28 cellular contexts compared by ENCODE assay signal in the genomic region with DNA sequence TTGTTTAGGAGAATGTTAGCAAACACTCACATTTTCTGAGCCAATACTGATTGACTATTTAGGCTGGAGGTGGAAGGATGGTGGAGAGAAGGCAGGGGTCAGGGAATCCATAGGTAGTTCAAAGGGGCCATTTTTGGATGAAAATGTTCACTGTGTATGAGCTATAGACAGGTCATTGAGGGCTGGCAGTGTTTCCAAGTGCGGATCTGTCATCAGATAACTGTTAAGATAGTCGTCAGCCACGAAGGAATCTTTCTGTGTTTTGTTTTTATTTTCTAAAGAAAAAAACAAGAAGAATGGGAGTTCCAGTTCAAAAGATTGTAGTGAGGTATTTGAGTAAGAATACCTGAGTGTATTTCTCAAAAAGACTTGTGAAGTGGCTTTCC. TPM values are rescaled to one million over a fixed set of nuclear protein-coding genes. Genes with fewer than 3 reads are reported as not detected.
DNase-seq lines count a peak whose midpoint lies in the region; ATAC-seq and TF ChIP-seq lines count a peak whose summit lies in the region.
"Had no signal": no experiment of that assay in that cellular context is flagged by ENCODE, and none has a peak within 500 bp of the region (broad histone marks: within the 10 kb centered on the region; RNA-seq: fewer than 3 reads in every experiment).

No MANE protein-coding gene starts in this region.

- H3K4me1 Mint-ChIP-seq in neural crest cell: peaks cover 15% of the 10 kb centered on the region
- peaks cover 3 to 10% of the 10 kb centered on the region in 2 donors for H3K4me1 Mint-ChIP-seq in natural killer cell treated with Interleukin-12 subunit alpha and Interleukin-12 subunit beta and Interleukin-15 and Interleukin-18, amount 100 ng/mL, for 72 hours (ENCODE audit: low read depth in 2 of 2)
- H3K4me1 Mint-ChIP-seq in endothelial cell (ENCODE audit: unreplicated experiment): peaks cover 4% of the 10 kb centered on the region

- H3K9me3 Mint-ChIP-seq in neural crest cell (no peaks in the 10 kb centered on the region), endothelial cell (ENCODE audit: unreplicated experiment) (no peaks in the 10 kb centered on the region)
- no peaks in the 10 kb centered on the region for H3K9me3 Mint-ChIP-seq in natural killer cell treated with Interleukin-12 subunit alpha and Interleukin-12 subunit beta and Interleukin-15 and Interleukin-18, amount 100 ng/mL, for 72 hours
- H3K9me3 Mint-ChIP-seq: memory B cell, WTC11 had no signal

- peaks cover 40% of the 10 kb centered on the region for H3K27me3 Mint-ChIP-seq in neural crest cell (ENCODE audit: low read depth)
- peaks cover 38 to 48% of the 10 kb centered on the region in 2 donors for H3K27me3 Mint-ChIP-seq in natural killer cell treated with Interleukin-12 subunit alpha and Interleukin-12 subunit beta and Interleukin-15 and Interleukin-18, amount 100 ng/mL, for 72 hours
- H3K27me3 Mint-ChIP-seq in endothelial cell (ENCODE audit: unreplicated experiment): peaks cover 10% of the 10 kb centered on the region

- H3K4me3 Mint-ChIP-seq in neural crest cell (peak overlapping the region; percentile 4), endothelial cell (ENCODE audit: unreplicated experiment) (no peak overlapping the region)
- H3K4me3 Mint-ChIP-seq in natural killer cell treated with Interleukin-12 subunit alpha and Interleukin-12 subunit beta and Interleukin-15 and Interleukin-18, amount 100 ng/mL, for 72 hours: no peak overlapping the region
- H3K4me3 Mint-ChIP-seq: activated CD8-positive, alpha-beta memory T cell treated with anti-CD3 and anti-CD28 coated beads, Interleukin-2, amount 10 ng/mL, durations not matched to agents 7 days and 5 days; CD4-positive, CD25-positive, alpha-beta regulatory T cell; memory B cell; WTC11 had no signal

- DNase-seq in neural crest cell (ENCODE audit: low read depth, low spot score) (no peak), endothelial cell (ENCODE audit: low spot score) (no peak), NCI-H1436 (lab: John Stamatoyannopoulos, UW) (no peak)
- no peak for DNase-seq in natural killer cell treated with Interleukin-12 subunit alpha and Interleukin-12 subunit beta and Interleukin-15 and Interleukin-18, amount 100 ng/mL, for 72 hours (ENCODE audit: low spot score)
- DNase-seq: activated CD4-positive, alpha-beta T cell treated with anti-CD3 and anti-CD28 coated beads, Interleukin-2, amount 50 U/mL, for 1 hour; activated CD8-positive, alpha-beta memory T cell treated with anti-CD3 and anti-CD28 coated beads, Interleukin-2, amount 10 ng/mL, durations not matched to agents 7 days and 5 days; activated naive CD4-positive, alpha-beta T cell treated with Interleukin-2 at 50 U/mL for 16 hours; activated T-cell treated with anti-CD3 and anti-CD28 coated beads, Interleukin-2, amount 50 U/mL, for 48 hours; amniotic stem cell; CD4-positive, CD25-positive, alpha-beta regulatory T cell; effector CD8-positive, alpha-beta T cell; MG63; NCI-H2227 treated with DMSO at 0.1 percent for 48 hours; SJCRH30; stimulated activated naive CD8-positive, alpha-beta T cell treated with anti-CD3 and anti-CD28 coated beads, Interleukin-15, Interleukin-2, amounts not matched to agents 100 U/mL and 50 U/mL, for 24 hours had no signal

- H3K27ac Mint-ChIP-seq in neural crest cell (ENCODE audit: unreplicated experiment) (no peak overlapping the region), endothelial cell (ENCODE audit: unreplicated experiment) (no peak overlapping the region)
- no peak overlapping the region for H3K27ac Mint-ChIP-seq in natural killer cell treated with Interleukin-12 subunit alpha and Interleukin-12 subunit beta and Interleukin-15 and Interleukin-18, amount 100 ng/mL, for 72 hours
- H3K27ac Mint-ChIP-seq: activated CD8-positive, alpha-beta memory T cell treated with anti-CD3 and anti-CD28 coated beads, Interleukin-2, amount 10 ng/mL, durations not matched to agents 7 days and 5 days; CD4-positive, CD25-positive, alpha-beta regulatory T cell; memory B cell; WTC11 had no signal

- no peak for TF ChIP-seq CTCF in neural crest cell (conservative IDR thresholded peaks at IDR 0.05)
- TF ChIP-seq CTCF in endothelial cell (IDR thresholded peaks at IDR 0.05; ENCODE audit: unreplicated experiment): no peak

- no peaks in the 10 kb centered on the region for H3K36me3 Mint-ChIP-seq in neural crest cell (ENCODE audit: low read depth)
- H3K36me3 Mint-ChIP-seq in natural killer cell treated with Interleukin-12 subunit alpha and Interleukin-12 subunit beta and Interleukin-15 and Interleukin-18, amount 100 ng/mL, for 72 hours: no peaks in the 10 kb centered on the region
- no peaks in the 10 kb centered on the region for H3K36me3 Mint-ChIP-seq in endothelial cell (ENCODE audit: low read depth, unreplicated experiment)
- H3K36me3 Mint-ChIP-seq: activated CD8-positive, alpha-beta memory T cell treated with anti-CD3 and anti-CD28 coated beads, Interleukin-2, amount 10 ng/mL, durations not matched to agents 7 days and 5 days; CD4-positive, CD25-positive, alpha-beta regulatory T cell; memory B cell; WTC11 had no signal

- peak; percentile 9 for ATAC-seq in GM18511 (IDR thresholded peaks at IDR 0.05; ENCODE audit: unreplicated experiment)
- peak; percentile 6 for ATAC-seq in GM19438 (IDR thresholded peaks at IDR 0.05; ENCODE audit: low read depth, unreplicated experiment)
- ATAC-seq in HG03432 (IDR thresholded peaks at IDR 0.05; ENCODE audit: unreplicated experiment): peak; percentile 1
- no peak for ATAC-seq in natural killer cell treated with Interleukin-12 subunit alpha and Interleukin-12 subunit beta and Interleukin-15 and Interleukin-18, amount 100 ng/mL, for 72 hours
- no peak for ATAC-seq in HG03045 (IDR thresholded peaks at IDR 0.05; ENCODE audit: unreplicated experiment)
- ATAC-seq: HCT116; stimulated activated naive CD8-positive, alpha-beta T cell treated with anti-CD3 and anti-CD28 coated beads, Interleukin-15, Interleukin-2, amounts not matched to agents 100 U/mL and 50 U/mL, for 24 hours; WTC11 had no signal

RNA-seq across cellular contexts. Expression of gene KCNJ5, which starts 3.1 kb away (rescaled TPM):
- total RNA-seq in neural crest cell (0.14 and 0.20 TPM in 2 replicates), endothelial cell (ENCODE audit: unreplicated experiment) (0.05 TPM)
- not detected for total RNA-seq in natural killer cell treated with Interleukin-12 subunit alpha and Interleukin-12 subunit beta and Interleukin-15 and Interleukin-18, amount 100 ng/mL, for 72 hours
- total RNA-seq: activated CD8-positive, alpha-beta memory T cell treated with anti-CD3 and anti-CD28 coated beads, Interleukin-2, amount 10 ng/mL, durations not matched to agents 7 days and 5 days; CD4-positive, CD25-positive, alpha-beta regulatory T cell; HT1080 had no signal

RNA-seq across cellular contexts. Expression of gene KCNJ1, which starts 27.2 kb away (rescaled TPM):
- not detected in 2 replicates for total RNA-seq in neural crest cell
- total RNA-seq in natural killer cell treated with Interleukin-12 subunit alpha and Interleukin-12 subunit beta and Interleukin-15 and Interleukin-18, amount 100 ng/mL, for 72 hours: not detected
- total RNA-seq in endothelial cell (ENCODE audit: unreplicated experiment): not detected
- total RNA-seq: activated CD8-positive, alpha-beta memory T cell treated with anti-CD3 and anti-CD28 coated beads, Interleukin-2, amount 10 ng/mL, durations not matched to agents 7 days and 5 days; CD4-positive, CD25-positive, alpha-beta regulatory T cell; colonic mucosa; epithelial cell of proximal tubule; HT1080; K562; kidney epithelial cell; prostate gland; SJCRH30 had no signal

RNA-seq across cellular contexts. Expression of gene TP53AIP1, which starts 48.4 kb away (rescaled TPM):
- total RNA-seq in neural crest cell: 0.25 TPM in 1 of 2 replicates, not detected in the other
- total RNA-seq in natural killer cell treated with Interleukin-12 subunit alpha and Interleukin-12 subunit beta and Interleukin-15 and Interleukin-18, amount 100 ng/mL, for 72 hours: not detected
- total RNA-seq in endothelial cell (ENCODE audit: unreplicated experiment): 0.13 TPM
- total RNA-seq: activated CD8-positive, alpha-beta memory T cell treated with anti-CD3 and anti-CD28 coated beads, Interleukin-2, amount 10 ng/mL, durations not matched to agents 7 days and 5 days; CD4-positive, CD25-positive, alpha-beta regulatory T cell; epithelial cell of proximal tubule; HT1080; K562; kidney epithelial cell; SJCRH30 had no signal

Comparison
In these comparisons a context has a peak if more than half of its experiments do, and no peak if none do; other contexts are left out.
1. ATAC-seq: peak in GM18511 (single experiment), GM19438 (single experiment) and HG03432 (single experiment); none in natural killer cell treated with Interleukin-12 subunit alpha and Interleukin-12 subunit beta and Interleukin-15 and Interleukin-18, amount 100 ng/mL, for 72 hours (0 of 2) and HG03045 (single experiment).